In genomic region chr7:137454169-137455166, GRCh38 we compare ENCODE assay signal across 8 cellular contexts.
DNase-seq lines count a peak whose midpoint lies in the region; ATAC-seq, FAIRE-seq and TF ChIP-seq lines count a peak whose summit lies in the region.

No MANE protein-coding gene starts in this region.

- H3K79me2 ChIP-seq in DOHH2 (ENCODE audit: control insufficient read depth, low read length) (no peaks in the 10 kb centered on the region), GM23248 (ENCODE audit: insufficient read depth) (no peaks in the 10 kb centered on the region), MM.1S (ENCODE audit: low read length) (no peaks in the 10 kb centered on the region)

- ATAC-seq in pancreas, result peak in 3 of 4 donors; percentile 70 to 77 (median 76)
- no peak for ATAC-seq in GM19397 (IDR thresholded peaks at IDR 0.05; ENCODE audit: unreplicated experiment)

- H4K20me1 ChIP-seq in DOHH2 (ENCODE audit: control insufficient read depth, insufficient read depth, low read depth, low read length) (no peaks in the 10 kb centered on the region), GM23248 (ENCODE audit: insufficient read depth) (no peaks in the 10 kb centered on the region), MM.1S (ENCODE audit: insufficient read depth, low read length) (no peaks in the 10 kb centered on the region)

- H3F3A ChIP-seq in DOHH2 (ENCODE audit: control insufficient read depth, insufficient read depth) (no peaks in the 10 kb centered on the region), GM23248 (ENCODE audit: insufficient read depth) (peaks cover 12% of the 10 kb centered on the region), MM.1S (ENCODE audit: insufficient read depth, low read length) (no peaks in the 10 kb centered on the region)

- peaks cover 4% of the 10 kb centered on the region for H3K27me3 Mint-ChIP-seq in activated naive CD8-positive, alpha-beta T cell treated with anti-CD3 and anti-CD28 coated beads for 36 hours

- peak overlapping the region; percentile 64 for H2AFZ ChIP-seq in GM23248
- H2AFZ ChIP-seq in MM.1S (ENCODE audit: low read length), result no peak overlapping the region

- DNase-seq in GM23248, result peak; percentile 69
- peak; percentile 65 for DNase-seq in MM.1S
- DNase-seq in SK-N-DZ (ENCODE audit: low spot score), result peak; percentile 59
- DNase-seq in fibroblast of the aortic adventitia (ENCODE audit: low read depth), result peak; percentile 97
- no peak for DNase-seq in pancreas
- no peak for DNase-seq in activated naive CD8-positive, alpha-beta T cell treated with anti-CD3 and anti-CD28 coated beads for 36 hours

- H3K4me3 ChIP-seq in DOHH2 (ENCODE audit: low read length) (no peak overlapping the region), GM23248 (peak overlapping the region; percentile 28), MM.1S (ENCODE audit: low read length) (no peak overlapping the region), fibroblast of the aortic adventitia (ENCODE audit: low read depth, low read length) (peak overlapping the region; percentile 10), pancreas (no peak overlapping the region)

- H3K4me1 Mint-ChIP-seq in activated naive CD8-positive, alpha-beta T cell treated with anti-CD3 and anti-CD28 coated beads for 36 hours, result no peaks in the 10 kb centered on the region

- H3K9me3 Mint-ChIP-seq in activated naive CD8-positive, alpha-beta T cell treated with anti-CD3 and anti-CD28 coated beads for 36 hours, result no peaks in the 10 kb centered on the region

- H3K27ac Mint-ChIP-seq in activated naive CD8-positive, alpha-beta T cell treated with anti-CD3 and anti-CD28 coated beads for 36 hours, result no peak overlapping the region

- TF ChIP-seq CTCF in DOHH2 (IDR thresholded peaks at IDR 0.05; ENCODE audit: low read depth, low read length, poor library complexity, severe bottlenecking) (peak; percentile 81), MM.1S (IDR thresholded peaks at IDR 0.05; ENCODE audit: low read length) (peak; percentile 93), fibroblast of the aortic adventitia (IDR thresholded peaks at IDR 0.05; ENCODE audit: insufficient read depth, low read length) (peak; percentile 65), pancreas (IDR thresholded peaks at IDR 0.05) (peak; percentile 28 to 61 (median 48))

- H3K9me2 ChIP-seq in DOHH2 (replicated peaks; ENCODE audit: control insufficient read depth, low read length), result no peaks in the 10 kb centered on the region
- H3K9me2 ChIP-seq in GM23248 (ENCODE audit: insufficient read depth), result no peaks in the 10 kb centered on the region
- no peaks in the 10 kb centered on the region for H3K9me2 ChIP-seq in MM.1S (replicated peaks; ENCODE audit: insufficient read depth, low read length)

- no peaks in the 10 kb centered on the region for H3K36me3 Mint-ChIP-seq in activated naive CD8-positive, alpha-beta T cell treated with anti-CD3 and anti-CD28 coated beads for 36 hours

- intact Hi-C loops in pancreas (cut with DNase I), result loop anchor here in 1 of 3 donors (10.0 kb wide), 1 partner anchor 280 kb away; no protein-coding TSS in a partner anchor

- H3K4me2 ChIP-seq in DOHH2 (ENCODE audit: low read length) (no peak overlapping the region), GM23248 (ENCODE audit: unreplicated experiment) (peak overlapping the region; percentile 33), MM.1S (ENCODE audit: low read depth, low read length) (no peak overlapping the region)

- WGBS in GM23248 (ENCODE audit: low coverage in 1 of 2, low lambda C conversion rate in 2 of 2, missing lambda C conversion rate in 2 of 2), 2 experiments, result 3 to 5% methylated on average over 14 of the region's 14 CpGs
- 16% methylated on average over 14 of the region's 14 CpGs for WGBS in pancreas, 2 donors

- no peak overlapping the region for H3K27ac ChIP-seq in DOHH2 (ENCODE audit: low read depth, low read length)
- peak overlapping the region; percentile 61 for H3K27ac ChIP-seq in GM23248
- H3K27ac ChIP-seq in MM.1S (ENCODE audit: low read length), result no peak overlapping the region
- no peak overlapping the region for H3K27ac ChIP-seq in pancreas

- H3K9me3 ChIP-seq in DOHH2 (ENCODE audit: control insufficient read depth, insufficient read depth, low read length), result no peaks in the 10 kb centered on the region
- no peaks in the 10 kb centered on the region for H3K9me3 ChIP-seq in GM23248 (ENCODE audit: low read depth)
- H3K9me3 ChIP-seq in MM.1S (replicated peaks; ENCODE audit: insufficient read depth, low read length), result no peaks in the 10 kb centered on the region
- H3K9me3 ChIP-seq in pancreas, result no peaks in the 10 kb centered on the region

- H3K4me3 Mint-ChIP-seq in activated naive CD8-positive, alpha-beta T cell treated with anti-CD3 and anti-CD28 coated beads for 36 hours, result no peak overlapping the region

- H3K9ac ChIP-seq in GM23248, result peak overlapping the region; percentile 59
- H3K9ac ChIP-seq in MM.1S (ENCODE audit: low read length), result no peak overlapping the region

- in situ Hi-C loops in GM23248 (cut with MboI), result loop anchor here (10.0 kb wide), 1 partner anchor 290 kb away; no protein-coding TSS in a partner anchor

- FAIRE-seq in pancreas (lab: Jason Lieb, UNC), result peak; percentile 91

- H3K36me3 ChIP-seq in DOHH2 (ENCODE audit: control insufficient read depth, low read length), result no peaks in the 10 kb centered on the region
- 0 out of 2 replicates have a peak, but pooled peaks cover 5% of the 10 kb centered on the region for H3K36me3 ChIP-seq in GM23248 (ENCODE audit: low read depth)
- no peaks in the 10 kb centered on the region for H3K36me3 ChIP-seq in MM.1S (replicated peaks; ENCODE audit: insufficient read depth, low read length)
- no peaks in the 10 kb centered on the region for H3K36me3 ChIP-seq in pancreas

- H3K27me3 ChIP-seq in DOHH2 (ENCODE audit: control insufficient read depth, low read length) (no peaks in the 10 kb centered on the region), GM23248 (replicated peaks; ENCODE audit: insufficient read depth) (no peaks in the 10 kb centered on the region), MM.1S (replicated peaks; ENCODE audit: insufficient read depth, low read length) (no peaks in the 10 kb centered on the region), pancreas (peaks cover 0 to 9% (median 0%) of the 10 kb centered on the region in 4 donors)

- H3K4me1 ChIP-seq in DOHH2 (ENCODE audit: control insufficient read depth, low read length) (no peaks in the 10 kb centered on the region), GM23248 (ENCODE audit: insufficient read depth) (peaks cover 22% of the 10 kb centered on the region), MM.1S (ENCODE audit: low read length) (peaks cover 5% of the 10 kb centered on the region; the same call in 1 of the 2 replicates), pancreas (no peaks in the 10 kb centered on the region)

Comparison
In these comparisons a context has a peak if more than half of its experiments do, and no peak if none do; other contexts are left out.
1. H3K4me3 ChIP-seq: peak in GM23248 (single experiment) and fibroblast of the aortic adventitia (single experiment); none in DOHH2 (single experiment), MM.1S (single experiment) and pancreas (0 of 4).
2. DNase-seq: peak in GM23248 (single experiment), MM.1S (single experiment), SK-N-DZ (single experiment) and fibroblast of the aortic adventitia (single experiment); none in pancreas (0 of 6) and activated naive CD8-positive, alpha-beta T cell treated with anti-CD3 and anti-CD28 coated beads for 36 hours (single experiment).
3. Peak in every context shown above with its lines, with median percentiles within 50 percentile points of each other: CTCF ChIP-seq.